ENCODE assay signal across 26 cellular contexts in the genomic region with DNA sequence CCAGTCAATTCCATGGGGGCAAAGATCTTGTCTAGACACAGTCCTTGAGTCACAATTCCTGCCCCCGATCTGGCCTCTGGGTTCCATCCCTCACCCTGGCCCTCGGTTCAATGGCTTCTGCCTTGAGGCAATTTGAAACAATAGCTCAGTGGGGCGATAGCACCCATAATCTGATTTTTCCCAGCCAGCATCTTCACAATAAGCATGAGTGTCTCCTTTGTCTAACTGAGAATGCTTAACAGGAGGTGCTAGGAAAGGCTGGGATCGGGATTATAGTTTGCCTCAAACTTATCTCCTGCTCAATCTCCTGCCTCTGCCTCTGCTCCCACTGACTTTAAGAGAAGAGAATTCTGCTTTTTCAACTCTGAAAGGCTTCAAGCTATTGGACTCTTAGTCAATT.
"Had no signal": no experiment of that assay in that cellular context is flagged by ENCODE, and none has a peak within 500 bp of the region (broad histone marks: within the 10 kb centered on the region; RNA-seq: fewer than 3 reads in every experiment).

No MANE protein-coding gene starts in this region.

- H3K36me3 Mint-ChIP-seq: naive thymus-derived CD8-positive, alpha-beta T cell had no signal

- H3K4me1 Mint-ChIP-seq: naive thymus-derived CD8-positive, alpha-beta T cell had no signal

- H3K27ac Mint-ChIP-seq: dendritic cell treated with granulocyte-macrophage colony-stimulating factor and Interleukin-4, amounts not matched to agents 40 ng/mL and 50 ng/mL, for 4 days; naive thymus-derived CD8-positive, alpha-beta T cell; nephron progenitor cell; progenitor cell of endocrine pancreas had no signal

- H3K27me3 Mint-ChIP-seq: dendritic cell treated with granulocyte-macrophage colony-stimulating factor and Interleukin-4, amounts not matched to agents 40 ng/mL and 50 ng/mL, for 4 days had no signal

- H3K27me3 ChIP-seq: colonic mucosa, esophagus muscularis mucosa, foreskin keratinocyte, hepatocyte, left lung, neutrophil, stomach, thyroid gland, vagina had no signal

- H3K36me3 ChIP-seq: colonic mucosa, esophagus muscularis mucosa, gastroesophageal sphincter, heart left ventricle, left lung, neutrophil, stomach, thyroid gland, vagina had no signal

- ATAC-seq: foreskin keratinocyte; gastroesophageal sphincter; heart left ventricle; left cardiac atrium; left lung; naive thymus-derived CD8-positive, alpha-beta T cell; sciatic nerve had no signal

- H3K9me3 ChIP-seq: colonic mucosa, esophagus muscularis mucosa, gastroesophageal sphincter, heart left ventricle, left lung, neutrophil, stomach, thyroid gland, vagina had no signal

- H3K4me1 ChIP-seq: esophagus muscularis mucosa, gastroesophageal sphincter, heart left ventricle, left lung, parathyroid adenoma, stomach, thyroid gland, vagina had no signal

- H3K27ac ChIP-seq: colonic mucosa, esophagus muscularis mucosa, foreskin keratinocyte, gastroesophageal sphincter, heart left ventricle, hepatocyte, left lung, neutrophil, parathyroid adenoma, stomach, thyroid gland, vagina had no signal

- DNase-seq: colonic mucosa; effector CD8-positive, alpha-beta T cell; foreskin keratinocyte; heart left ventricle; left cardiac atrium; left lung; naive thymus-derived CD8-positive, alpha-beta T cell; nephron progenitor cell; stimulated activated CD4-positive, alpha-beta T cell treated with anti-CD3 and anti-CD28 coated beads, Interleukin-12 subunit alpha, Interleukin-12 subunit beta, amount 100 ng/mL, for 4 hours; stimulated activated CD4-positive, alpha-beta T cell treated with anti-CD3 and anti-CD28 coated beads, Interleukin-1b, Interleukin-23, amount 100 ng/mL, for 48 hours; stimulated activated CD4-positive, alpha-beta T cell treated with anti-CD3 and anti-CD28 coated beads, Interleukin-4, amount 100 ng/mL, for 1 hour; stimulated activated CD8-positive, alpha-beta memory T cell treated with anti-CD3 and anti-CD28 coated beads, Interleukin-4, amount 100 ng/mL, for 48 hours; stimulated activated naive CD4-positive, alpha-beta T cell treated with Interleukin-2 at 50 U/mL for 16 hours; stomach; thyroid gland; trophoblast cell had no signal

- H3K4me3 ChIP-seq: colonic mucosa, esophagus muscularis mucosa, gastroesophageal sphincter, heart left ventricle, hepatocyte, left lung, smooth muscle cell, stomach, thyroid gland, vagina had no signal

- H3K4me3 Mint-ChIP-seq: dendritic cell treated with granulocyte-macrophage colony-stimulating factor and Interleukin-4, amounts not matched to agents 40 ng/mL and 50 ng/mL, for 4 days; naive thymus-derived CD8-positive, alpha-beta T cell; nephron progenitor cell had no signal

- H3K9me3 Mint-ChIP-seq: dendritic cell treated with granulocyte-macrophage colony-stimulating factor and Interleukin-4, amounts not matched to agents 40 ng/mL and 50 ng/mL, for 4 days; nephron progenitor cell had no signal
